20 cellular contexts compared by ENCODE assay signal in the genomic region with DNA sequence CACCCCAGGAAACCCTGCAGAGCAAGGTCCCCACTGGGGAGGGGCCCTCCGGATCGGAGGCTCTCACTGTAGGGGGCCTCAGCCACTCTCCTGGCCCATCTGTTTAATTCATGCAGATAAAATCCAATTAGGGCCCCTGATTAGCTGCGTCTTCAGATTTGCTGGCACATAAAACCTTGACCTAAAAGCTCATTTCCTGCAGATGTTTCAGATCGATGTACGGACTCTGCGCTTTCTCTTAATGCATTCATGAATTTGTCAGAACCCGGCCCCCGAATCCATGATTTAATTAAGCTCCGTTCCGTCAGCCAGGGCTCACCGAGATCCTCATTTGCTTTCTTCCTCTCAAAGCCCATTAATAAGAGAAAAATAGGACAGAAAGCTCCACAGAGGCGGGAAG. TPM values are rescaled to one million over a fixed set of nuclear protein-coding genes. Genes with fewer than 3 reads are reported as not detected.
"Had no signal": no experiment of that assay in that cellular context is flagged by ENCODE, and none has a peak within 500 bp of the region (broad histone marks: within the 10 kb centered on the region; RNA-seq: fewer than 3 reads in every experiment).

No MANE protein-coding gene starts in this region.

- H3K27me3 ChIP-seq: MG63 had no signal

- H3K27ac Mint-ChIP-seq: T-helper 17 cell had no signal

- H3K4me3 Mint-ChIP-seq: T-helper 17 cell had no signal

- H3K27ac ChIP-seq: SK-N-MC had no signal

- H3K9me3 ChIP-seq: MG63 had no signal

- H3K4me3 ChIP-seq: MG63, SK-N-MC had no signal

- DNase-seq: IMR-90, Karpas-422, KG1, MG63, NCI-H1092, NCI-H1436, NCI-H187, NCI-H2029, NCI-H2081 treated with DMSO at 0.1 percent for 48 hours, NCI-H2171, NCI-H345, NCI-H526, RPMI8226, SHP77, T-helper 1 cell, T-helper 17 cell had no signal

- ATAC-seq: HepG2, T-helper 17 cell had no signal

RNA-seq across cellular contexts. Expression of a gene that starts 40.0 kb away (rescaled TPM):
- total RNA-seq: HepG2, HT1080, IMR-90, NCI-H460, T-helper 17 cell had no signal
- polyA plus RNA-seq: HepG2, IMR-90 had no signal
